1 cellular context compared by ENCODE assay signal in the genomic region with DNA sequence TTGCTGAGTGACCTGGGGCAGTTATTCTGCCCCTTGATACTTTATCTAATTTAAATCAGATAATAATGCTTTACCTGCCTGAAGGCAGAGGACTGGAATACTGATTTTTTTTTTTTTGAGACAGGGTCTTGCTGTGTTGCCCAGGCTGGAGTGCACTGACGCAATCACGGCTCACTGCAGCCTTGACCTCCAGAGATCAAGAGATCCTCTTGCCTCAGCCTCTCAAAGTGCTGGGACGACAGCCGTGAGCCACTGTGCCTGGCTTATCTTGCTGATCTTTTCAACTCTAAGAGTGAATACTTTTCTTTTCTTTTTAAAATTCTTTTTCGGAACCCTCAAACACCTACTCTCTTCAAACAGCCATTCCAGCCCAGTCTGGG.
TF ChIP-seq lines count a peak whose summit lies in the region.

No MANE protein-coding gene starts in this region.

TF ChIP-seq in H1, 55 proteins besides CTCF, POLR2A, EP300 and RAD21:
- TF ChIP-seq PHF8 (conservative IDR thresholded peaks at IDR 0.05; ENCODE audit: low read depth, low read length) (no peak), CEBPB (IDR thresholded peaks at IDR 0.05; ENCODE audit: low read depth, low read length) (peak; percentile 61), GABPA (IDR thresholded peaks at IDR 0.05; ENCODE audit: borderline replicate concordance, insufficient read depth, low read length) (no peak)
TF ChIP-seq in H1: peak in this region for 1.
